In genomic region chr13:101303512-101303911, GRCh38 we compare ENCODE assay signal across 28 cellular contexts.
A peak's percentile ranks its signal among the peaks of the same experiment; 100 is the strongest.
DNase-seq lines count a peak whose midpoint lies in the region; ATAC-seq and TF ChIP-seq lines count a peak whose summit lies in the region.
"Had no signal": no experiment of that assay in that cellular context is flagged by ENCODE, and none has a peak within 500 bp of the region (broad histone marks: within the 10 kb centered on the region; RNA-seq: fewer than 3 reads in every experiment).

No MANE protein-coding gene starts in this region.

- H3K9me2 ChIP-seq in Karpas-422 (replicated peaks; ENCODE audit: insufficient read depth, low read length): no peaks in the 10 kb centered on the region
- no peaks in the 10 kb centered on the region for H3K9me2 ChIP-seq in neural cell (ENCODE audit: insufficient read depth, low read length)

- H3K9me3 ChIP-seq in Karpas-422 (ENCODE audit: low read length) (no peaks in the 10 kb centered on the region), neural cell (ENCODE audit: low read length) (no peaks in the 10 kb centered on the region)
- H3K9me3 ChIP-seq: heart left ventricle, ovary, Peyer's patch, SJCRH30, vagina had no signal

- H3K27me3 ChIP-seq in Karpas-422 (ENCODE audit: low read length) (no peaks in the 10 kb centered on the region), neural cell (ENCODE audit: insufficient read depth, low read depth, low read length) (no peaks in the 10 kb centered on the region)
- H3K27me3 ChIP-seq: heart left ventricle, ovary, Peyer's patch, SJCRH30, vagina had no signal

- peaks cover 8% of the 10 kb centered on the region for H3K4me1 ChIP-seq in Karpas-422 (ENCODE audit: low read length)
- H3K4me1 ChIP-seq: Peyer's patch, SJCRH30, vagina had no signal

- no peak for TF ChIP-seq EP300 in neural cell (conservative IDR thresholded peaks at IDR 0.05; ENCODE audit: poor library complexity, severe bottlenecking)

- ATAC-seq in HG03439 (IDR thresholded peaks at IDR 0.05; ENCODE audit: unreplicated experiment): no peak
- ATAC-seq: HCT116; heart left ventricle; naive thymus-derived CD4-positive, alpha-beta T cell; right cardiac atrium had no signal

- H3F3A ChIP-seq in neural cell (ENCODE audit: insufficient read depth, low read length, poor library complexity, severe bottlenecking): no peaks in the 10 kb centered on the region

- TF ChIP-seq CTCF in neural cell (IDR thresholded peaks at IDR 0.05; ENCODE audit: poor library complexity, severe bottlenecking): no peak

- H3K4me2 ChIP-seq in Karpas-422 (ENCODE audit: low read depth, low read length, poor library complexity, severe bottlenecking): peak overlapping the region; percentile 10
- no peak overlapping the region for H3K4me2 ChIP-seq in neural cell (ENCODE audit: low read length)

- H4K20me1 ChIP-seq in Karpas-422 (ENCODE audit: insufficient read depth, low read depth, low read length): no peaks in the 10 kb centered on the region
- no peaks in the 10 kb centered on the region for H4K20me1 ChIP-seq in neural cell (ENCODE audit: insufficient read depth)

- no peak overlapping the region for H3K4me3 ChIP-seq in Karpas-422 (ENCODE audit: low read length)
- no peak overlapping the region for H3K4me3 ChIP-seq in neural cell (ENCODE audit: low read length)
- H3K4me3 ChIP-seq: coronary artery, heart left ventricle, ovary, Peyer's patch, SJCRH30, vagina had no signal

- TF ChIP-seq RAD21 in neural cell (conservative IDR thresholded peaks at IDR 0.05): no peak

- H3K36me3 ChIP-seq in Karpas-422 (ENCODE audit: insufficient read depth, low read length) (no peaks in the 10 kb centered on the region), neural cell (ENCODE audit: insufficient read depth, low read length) (no peaks in the 10 kb centered on the region)
- H3K36me3 ChIP-seq: heart left ventricle, ovary, Peyer's patch, SJCRH30, vagina had no signal

- peak; percentile 12 for DNase-seq in AG08395 (ENCODE audit: low spot score)
- no peak for DNase-seq in Karpas-422
- peak; percentile 13 for DNase-seq in cerebellar cortex (ENCODE audit: low spot score)
- no peak for DNase-seq in GOT3 (lab: John Stamatoyannopoulos, UW)
- no peak for DNase-seq in H4 (ENCODE audit: low spot score)
- DNase-seq in D341Med (ENCODE audit: low spot score): no peak
- DNase-seq: activated CD4-positive, alpha-beta memory T cell treated with anti-CD3 and anti-CD28 coated beads, Interleukin-2, amount 10 ng/mL, durations not matched to agents 7 days and 5 days; activated gamma-delta T cell treated with Interleukin-2 at 50 U/mL for 16 hours; activated T-cell treated with anti-CD3 and anti-CD28 coated beads for 4 hours; CD4-positive, alpha-beta T cell; DMS153; endodermal cell; heart left ventricle; KG1; mesendoderm; naive thymus-derived CD4-positive, alpha-beta T cell; NCI-H1048; NCI-H2029; ovary; Peyer's patch; right cardiac atrium; SJCRH30; stimulated activated CD8-positive, alpha-beta memory T cell treated with anti-CD3 and anti-CD28 coated beads, Interleukin-4, amount 100 ng/mL, for 48 hours had no signal

- H3K79me2 ChIP-seq in Karpas-422 (ENCODE audit: low read length) (no peaks in the 10 kb centered on the region), neural cell (replicated peaks; ENCODE audit: insufficient read depth, low read length) (no peaks in the 10 kb centered on the region)

- H2AFZ ChIP-seq in Karpas-422 (ENCODE audit: low read length) (peak overlapping the region; percentile 39; the same call in 1 of the 2 replicates), neural cell (ENCODE audit: low read depth, low read length) (no peak overlapping the region)

- H3K27ac ChIP-seq in Karpas-422 (ENCODE audit: low read length) (no peak overlapping the region), neural cell (ENCODE audit: low read length) (peak overlapping the region; percentile 29)
- H3K27ac ChIP-seq: coronary artery, heart left ventricle, ovary, Peyer's patch, SJCRH30, vagina had no signal

- H3K9ac ChIP-seq in Karpas-422 (ENCODE audit: low read length) (no peak overlapping the region), neural cell (ENCODE audit: low read length) (no peak overlapping the region)

TF ChIP-seq in neural cell, 6 proteins besides CTCF, POLR2A, EP300 and RAD21:
- TF ChIP-seq EZH2 (IDR thresholded peaks at IDR 0.05; ENCODE audit: borderline replicate concordance, insufficient read depth, low read length, poor library complexity, severe bottlenecking): no peak
- TF ChIP-seq REST (IDR thresholded peaks at IDR 0.05; ENCODE audit: borderline replicate concordance): no peak
- no peak for TF ChIP-seq POLR2AphosphoS5 (IDR thresholded peaks at IDR 0.05)
- TF ChIP-seq SMC3 (conservative IDR thresholded peaks at IDR 0.05; ENCODE audit: poor library complexity): no peak
- no peak for TF ChIP-seq MXI1 (conservative IDR thresholded peaks at IDR 0.05; ENCODE audit: poor library complexity, severe bottlenecking)
- TF ChIP-seq TAF1 (IDR thresholded peaks at IDR 0.05; ENCODE audit: low read depth): no peak
TF ChIP-seq in neural cell: peak in this region for 0.

Comparison
In these comparisons a context has a peak if more than half of its experiments do, and no peak if none do; other contexts are left out.
1. DNase-seq: peak in AG08395 (single experiment) and cerebellar cortex (single experiment); none in Karpas-422 (single experiment), GOT3 (single experiment), H4 (single experiment) and D341Med (single experiment).